Comparison of ENCODE assay signal across 11 cellular contexts in the genomic region with DNA sequence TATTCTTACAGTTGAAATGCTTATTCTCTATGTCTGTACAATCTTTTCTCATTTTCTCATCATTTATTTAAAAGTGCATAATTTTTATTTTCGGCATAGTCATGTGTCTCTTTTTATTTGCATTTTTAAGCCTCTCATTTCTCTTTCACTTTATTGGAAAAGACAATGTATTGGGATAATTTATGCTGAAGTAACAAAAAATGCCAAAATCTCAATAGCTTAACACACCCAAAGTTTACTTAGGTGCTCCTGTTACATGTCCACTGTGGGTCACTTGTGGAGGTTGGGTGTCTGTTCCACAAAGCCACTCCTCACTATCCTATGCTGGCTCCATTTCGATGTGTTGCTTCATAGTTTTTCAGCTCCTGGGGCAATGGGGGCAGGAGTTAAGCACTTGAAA.
"Had no signal": no experiment of that assay in that cellular context is flagged by ENCODE, and none has a peak within 500 bp of the region (broad histone marks: within the 10 kb centered on the region; RNA-seq: fewer than 3 reads in every experiment).

No MANE protein-coding gene starts in this region.

- H3K4me3 ChIP-seq: GM23248, GM23338, HAP-1 had no signal

- H3K4me2 ChIP-seq: GM23338 had no signal

- H3K9me3 ChIP-seq: HAP-1 had no signal

- H2AFZ ChIP-seq: GM23248, GM23338 had no signal

- H3K9ac ChIP-seq: GM23248 had no signal

- DNase-seq: GM23248, GOT3, H7, H9, HCEC 1CT, HFFc6 had no signal

- ATAC-seq: GM23338, HCT116 had no signal

- H3K36me3 ChIP-seq: HAP-1 had no signal

- H3K27ac ChIP-seq: GM23248 had no signal

- H3K4me1 ChIP-seq: HAP-1 had no signal

- FAIRE-seq: H1, H54 had no signal
